In genomic region chr4:144288011-144288903, GRCh38 we compare ENCODE assay signal across 1 cellular context.
TF ChIP-seq lines count a peak whose summit lies in the region.

No MANE protein-coding gene starts in this region.

TF ChIP-seq in GM12878, 131 proteins besides CTCF, POLR2A, EP300 and RAD21 (continued from another document):
- TF ChIP-seq ELK1 (IDR thresholded peaks at IDR 0.05; ENCODE audit: low read depth, low read length) = no peak
